In genomic region chr18:8696749-8697211, GRCh38 we compare ENCODE assay signal across 8 cellular contexts. TPM values are rescaled to one million over a fixed set of nuclear protein-coding genes. Genes with fewer than 3 reads are reported as not detected.
DNase-seq lines count a peak whose midpoint lies in the region; ATAC-seq, FAIRE-seq and TF ChIP-seq lines count a peak whose summit lies in the region.

No MANE protein-coding gene starts in this region.

- WGBS in adrenal gland, 4 donors, result 0 to 2% (median 1%) methylated on average over 4 to 5 of the region's 5 CpGs
- WGBS in spleen, 5 donors, result 0 to 1% (median 1%) methylated on average over 5 of the region's 5 CpGs

- peak; percentile 56 for FAIRE-seq in GM19239 (lab: Jason Lieb, UNC)

- no peak overlapping the region for H3K27ac ChIP-seq in adrenal gland
- H3K27ac ChIP-seq in right atrium auricular region, result no peak overlapping the region
- no peak overlapping the region for H3K27ac ChIP-seq in spleen

- no peaks in the 10 kb centered on the region for H3F3A ChIP-seq in Loucy (ENCODE audit: low read depth)

- no peaks in the 10 kb centered on the region for H3K9me2 ChIP-seq in Loucy (replicated peaks; ENCODE audit: low read depth, low read length)

- H3K9ac ChIP-seq in Loucy (ENCODE audit: low read depth, low read length, poor library complexity, severe bottlenecking), result no peak overlapping the region

- H3K4me2 ChIP-seq in Loucy (ENCODE audit: low read depth, low read length, poor library complexity, severe bottlenecking), result no peak overlapping the region

- H3K4me1 ChIP-seq in Loucy (ENCODE audit: insufficient read depth, low read length, poor library complexity, severe bottlenecking) (no peaks in the 10 kb centered on the region), adrenal gland (replicated peaks in 1 of 2) (no peaks in the 10 kb centered on the region), right atrium auricular region (no peaks in the 10 kb centered on the region), spleen (peaks cover 0 to 15% (median 8%) of the 10 kb centered on the region in 6 donors)

- peak; percentile 86 for DNase-seq in AG20443 (ENCODE audit: low spot score)
- peak; percentile 72 for DNase-seq in GM19239 (ENCODE audit: insufficient read length, low spot score)
- peak; percentile 34 to 70 (median 58) for DNase-seq in T-helper 1 cell
- peak; percentile 58 to 92 (median 81) for DNase-seq in adrenal gland
- peak; percentile 84 for DNase-seq in right atrium auricular region (ENCODE audit: low spot score)
- peak; percentile 91 for DNase-seq in spleen

- H3K36me3 ChIP-seq in Loucy (ENCODE audit: insufficient read depth, low read length) (no peaks in the 10 kb centered on the region), adrenal gland (replicated peaks in 1 of 2) (no peaks in the 10 kb centered on the region), right atrium auricular region (no peaks in the 10 kb centered on the region), spleen (no peaks in the 10 kb centered on the region)

- no peaks in the 10 kb centered on the region for H3K27me3 ChIP-seq in Loucy (ENCODE audit: insufficient read depth, low read length, poor library complexity, severe bottlenecking)
- no peaks in the 10 kb centered on the region for H3K27me3 ChIP-seq in adrenal gland
- H3K27me3 ChIP-seq in right atrium auricular region, result no peaks in the 10 kb centered on the region
- peaks cover 0 to 26% (median 0%) of the 10 kb centered on the region in 7 donors for H3K27me3 ChIP-seq in spleen (replicated peaks in 1 of 7)

- no peaks in the 10 kb centered on the region for H4K20me1 ChIP-seq in Loucy (ENCODE audit: insufficient read depth, low read length, poor library complexity, severe bottlenecking)

- H2AFZ ChIP-seq in Loucy (ENCODE audit: low read length), result no peak overlapping the region

- ATAC-seq in HG02571 (IDR thresholded peaks at IDR 0.05; ENCODE audit: unreplicated experiment), result no peak

- TF ChIP-seq POLR2A in adrenal gland (IDR thresholded peaks at IDR 0.05) (no peak), spleen (IDR thresholded peaks at IDR 0.05) (no peak)

- no peaks in the 10 kb centered on the region for H3K9me3 ChIP-seq in Loucy (ENCODE audit: insufficient read depth, low read depth, low read length)
- H3K9me3 ChIP-seq in adrenal gland (replicated peaks in 1 of 3), result no peaks in the 10 kb centered on the region
- H3K9me3 ChIP-seq in right atrium auricular region, result no peaks in the 10 kb centered on the region
- H3K9me3 ChIP-seq in spleen, result no peaks in the 10 kb centered on the region

- H3K79me2 ChIP-seq in Loucy (ENCODE audit: insufficient read depth, low read length), result no peaks in the 10 kb centered on the region

- TF ChIP-seq CTCF in Loucy (conservative IDR thresholded peaks at IDR 0.05; ENCODE audit: low read length) (peak; percentile 83), adrenal gland (IDR thresholded peaks at IDR 0.05) (peak; percentile 75 to 97 (median 88)), right atrium auricular region (IDR thresholded peaks at IDR 0.05) (peak; percentile 79 to 90), spleen (IDR thresholded peaks at IDR 0.05 in 8 of 11, conservative IDR thresholded peaks at IDR 0.05 in 3 of 11) (peak; percentile 76 to 95 (median 88))

- intact Hi-C loops in adrenal gland (cut with DNase I) (loop anchor here in 1 of 2 donors (5.0 kb wide), 1 partner anchor 291 kb away; no protein-coding TSS in a partner anchor), spleen (cut with DNase I; ENCODE audit: low total_unique reads) (loop anchor here (2.0 kb wide), 1 partner anchor 292 kb away; no protein-coding TSS in a partner anchor)

- H3K4me3 ChIP-seq in Loucy (ENCODE audit: low read length, poor library complexity, severe bottlenecking) (no peak overlapping the region), adrenal gland (no peak overlapping the region), right atrium auricular region (no peak overlapping the region), spleen (no peak overlapping the region)

RNA-seq across cellular contexts. Expression of gene MTCL1, which starts 8.6 kb away (rescaled TPM):
- total RNA-seq in adrenal gland (1 to 10 TPM in 5 of 8 donors, under 1 TPM in 3; 0.43 to 4.4 (median 1.4) TPM), right atrium auricular region (1 to 10 TPM; 5.4 to 7.2 TPM), spleen (1 to 10 TPM; 2.5 to 7.5 (median 5.0) TPM)
- polyA plus RNA-seq in adrenal gland (10 to 100 TPM in 1 of 3 donors, 1 to 10 TPM in 2; 2.3 to 12.5 (median 4.9) TPM), spleen (1 to 10 TPM; 1.6 to 4.4 (median 2.8) TPM)
